Comparison of ENCODE assay signal across 22 cellular contexts in genomic region chr14:26687438-26687837, GRCh38.
"Had no signal": no experiment of that assay in that cellular context is flagged by ENCODE, and none has a peak within 500 bp of the region (broad histone marks: within the 10 kb centered on the region; RNA-seq: fewer than 3 reads in every experiment).

No MANE protein-coding gene starts in this region.

- H3K27ac ChIP-seq: adrenal gland, body of pancreas, breast epithelium, SJCRH30, SK-N-MC had no signal

- DNase-seq: activated CD4-positive, alpha-beta T cell treated with anti-CD3 and anti-CD28 coated beads, Interleukin-2, amount 10 ng/mL, durations not matched to agents 24 days and 14 days; activated CD4-positive, alpha-beta T cell treated with anti-CD3 and anti-CD28 coated beads, Interleukin-2, amount 50 U/mL, for 4 hours; activated CD8-positive, alpha-beta T cell treated with anti-CD3 and anti-CD28 coated beads for 36 hours; activated gamma-delta T cell treated with Interleukin-2 at 50 U/mL for 16 hours; activated naive CD4-positive, alpha-beta T cell treated with anti-CD3 and anti-CD28 coated beads for 36 hours; activated T-cell treated with anti-CD3 and anti-CD28 coated beads, Interleukin-2, amount 50 U/mL, for 24 hours; adrenal gland; body of pancreas; NCI-H1105; NCI-H1436; NCI-H1694; NCI-H1930; NCI-H2081 treated with DMSO at 0.1 percent for 48 hours; NCI-H226; NCI-H524 treated with DMSO at 0.1 percent for 48 hours; SHP77; SJCRH30 had no signal

- ATAC-seq: activated CD8-positive, alpha-beta T cell treated with anti-CD3 and anti-CD28 coated beads for 36 hours; activated naive CD4-positive, alpha-beta T cell treated with anti-CD3 and anti-CD28 coated beads, Interleukin-2, amount 50 U/mL, for 72 hours; body of pancreas; K562; Panc1 had no signal

- H3K4me1 ChIP-seq: adrenal gland, body of pancreas, breast epithelium, SJCRH30 had no signal

- H3K36me3 ChIP-seq: adrenal gland, breast epithelium, SJCRH30 had no signal

- H3K9me3 ChIP-seq: adrenal gland, body of pancreas, SJCRH30 had no signal

- H3K4me3 ChIP-seq: adrenal gland, body of pancreas, breast epithelium, K562, SJCRH30, SK-N-MC had no signal

- H3K27me3 ChIP-seq: adrenal gland, body of pancreas, breast epithelium, SJCRH30 had no signal
